32 cellular contexts compared by ENCODE assay signal in genomic region chr1:222097646-222098045, GRCh38.
DNase-seq lines count a peak whose midpoint lies in the region; ATAC-seq and TF ChIP-seq lines count a peak whose summit lies in the region.
"Had no signal": no experiment of that assay in that cellular context is flagged by ENCODE, and none has a peak within 500 bp of the region (broad histone marks: within the 10 kb centered on the region; RNA-seq: fewer than 3 reads in every experiment).

No MANE protein-coding gene starts in this region.

- H3K27ac Mint-ChIP-seq in T-helper 17 cell = no peak overlapping the region
- H3K27ac Mint-ChIP-seq: activated B cell treated with CpG ODN at 0.5 μM for 24 hours; activated naive CD8-positive, alpha-beta T cell treated with anti-CD3 and anti-CD28 coated beads for 36 hours; CD8-positive, alpha-beta T cell had no signal

- WGBS in thyroid gland, 2 donors = 47 to 52% methylated on average over 3 of the region's 3 CpGs

- TF ChIP-seq CTCF in colonic mucosa (IDR thresholded peaks at IDR 0.05) (no peak), thyroid gland (IDR thresholded peaks at IDR 0.05) (no peak)

- H3K4me1 ChIP-seq in colonic mucosa (no peaks in the 10 kb centered on the region), thyroid gland (peaks cover 0 to 3% of the 10 kb centered on the region in 2 donors)
- H3K4me1 ChIP-seq: gastrocnemius medialis had no signal

- H3K9me3 ChIP-seq in colonic mucosa = no peaks in the 10 kb centered on the region
- no peaks in the 10 kb centered on the region for H3K9me3 ChIP-seq in thyroid gland
- no peaks in the 10 kb centered on the region for H3K9me3 ChIP-seq in T-helper 17 cell (ENCODE audit: control insufficient read depth, low read length, poor library complexity, severe bottlenecking)
- H3K9me3 ChIP-seq: gastrocnemius medialis had no signal

- DNase-seq in Right ventricle myocardium superior = no peak
- DNase-seq in Right ventricle myocardium inferior (ENCODE audit: missing footprints) = no peak
- DNase-seq in colonic mucosa = peak; percentile 21
- peak; percentile 60 for DNase-seq in kidney tubule cell (ENCODE audit: low spot score)
- peak; percentile 37 to 60 for DNase-seq in thyroid gland
- DNase-seq in T-helper 17 cell = no peak
- DNase-seq in NCI-H1694 (lab: John Stamatoyannopoulos, UW) = no peak
- DNase-seq: activated B cell treated with CpG ODN at 0.5 μM for 24 hours; activated CD4-positive, alpha-beta T cell treated with anti-CD3 and anti-CD28 coated beads, Interleukin-2, amount 50 U/mL, for 1 hour; activated gamma-delta T cell; activated naive CD8-positive, alpha-beta T cell treated with anti-CD3 and anti-CD28 coated beads for 36 hours; activated T-cell treated with anti-CD3 and anti-CD28 coated beads, Interleukin-2, amount 50 U/mL, for 1 hour; AML-193; anterior cingulate cortex; CD8-positive, alpha-beta T cell; effector memory CD4-positive, alpha-beta T cell; gastrocnemius medialis; hippocampal formation; left cardiac atrium; NCI-H1417; NCI-H2081 treated with DMSO at 0.1 percent for 48 hours; NCI-H2227 treated with DMSO at 0.1 percent for 48 hours; NCI-H526 treated with DMSO at 0.1 percent for 48 hours; right cardiac atrium; RPMI8226; stimulated activated CD4-positive, alpha-beta T cell treated with anti-CD3 and anti-CD28 coated beads, Interleukin-1b, Interleukin-23, amount 100 ng/mL, for 48 hours; stimulated activated naive CD8-positive, alpha-beta T cell treated with anti-CD3 and anti-CD28 coated beads, Interleukin-15, Interleukin-2, amounts not matched to agents 100 U/mL and 50 U/mL, for 24 hours; T-helper 1 cell had no signal

- no peak for TF ChIP-seq POLR2A in thyroid gland (IDR thresholded peaks at IDR 0.05)

- peaks cover 24% of the 10 kb centered on the region for H3K27me3 Mint-ChIP-seq in T-helper 17 cell
- H3K27me3 Mint-ChIP-seq: activated naive CD8-positive, alpha-beta T cell treated with anti-CD3 and anti-CD28 coated beads for 36 hours had no signal

- H3K36me3 ChIP-seq in colonic mucosa (no peaks in the 10 kb centered on the region), thyroid gland (no peaks in the 10 kb centered on the region)
- H3K36me3 ChIP-seq: cardiac muscle cell, gastrocnemius medialis had no signal

- H3K36me3 Mint-ChIP-seq in T-helper 17 cell (ENCODE audit: low read depth) = no peaks in the 10 kb centered on the region
- H3K36me3 Mint-ChIP-seq: activated naive CD8-positive, alpha-beta T cell treated with anti-CD3 and anti-CD28 coated beads for 36 hours; CD8-positive, alpha-beta T cell had no signal

- peak; percentile 26 for ATAC-seq in Right ventricle myocardium superior (ENCODE audit: poor library complexity)
- ATAC-seq in Right ventricle myocardium inferior = no peak
- no peak for ATAC-seq in T-helper 17 cell
- no peak for ATAC-seq in GM18519 (IDR thresholded peaks at IDR 0.05; ENCODE audit: low FRiP score, unreplicated experiment)
- ATAC-seq: CD8-positive, alpha-beta T cell; gastrocnemius medialis; right cardiac atrium; stimulated activated naive CD8-positive, alpha-beta T cell treated with anti-CD3 and anti-CD28 coated beads, Interleukin-15, Interleukin-2, amounts not matched to agents 100 U/mL and 50 U/mL, for 24 hours had no signal

- H3K4me1 Mint-ChIP-seq in T-helper 17 cell = peaks cover 2% of the 10 kb centered on the region
- H3K4me1 Mint-ChIP-seq: activated B cell treated with CpG ODN at 0.5 μM for 24 hours had no signal

- no peak overlapping the region for H3K4me3 Mint-ChIP-seq in T-helper 17 cell
- H3K4me3 Mint-ChIP-seq: activated B cell treated with CpG ODN at 0.5 μM for 24 hours; activated naive CD8-positive, alpha-beta T cell treated with anti-CD3 and anti-CD28 coated beads for 36 hours; CD8-positive, alpha-beta T cell had no signal

- H3K27ac ChIP-seq in colonic mucosa = no peak overlapping the region
- H3K27ac ChIP-seq in thyroid gland = no peak overlapping the region
- H3K27ac ChIP-seq: cardiac muscle cell, gastrocnemius medialis, HL-60, KMS-11 had no signal

- H3K4me3 ChIP-seq in colonic mucosa (no peak overlapping the region), thyroid gland (replicated peaks in 1 of 3) (no peak overlapping the region)
- H3K4me3 ChIP-seq: cardiac muscle cell, gastrocnemius medialis had no signal

- no peaks in the 10 kb centered on the region for H3K27me3 ChIP-seq in colonic mucosa
- H3K27me3 ChIP-seq in thyroid gland = no peaks in the 10 kb centered on the region
- H3K27me3 ChIP-seq: cardiac muscle cell, gastrocnemius medialis had no signal

- H3K9ac ChIP-seq in colonic mucosa (ENCODE audit: low read depth in 2 of 2, low read length in 2 of 2) = no peak overlapping the region
- H3K9ac ChIP-seq: KMS-11 had no signal

- intact Hi-C loops in Right ventricle myocardium superior (cut with DNase I) = loop anchor here (10.0 kb wide), 1 partner anchor 357 kb away; no protein-coding TSS in a partner anchor
- intact Hi-C loops in Right ventricle myocardium inferior (cut with DNase I) = loop anchor here (2.0 kb wide), 1 partner anchor 357 kb away; no protein-coding TSS in a partner anchor
- intact Hi-C loops in colonic mucosa (cut with DNase I) = loop anchor here (5.0 kb wide), 2 partner anchors 70 to 355 kb away; no protein-coding TSS in a partner anchor
- intact Hi-C loops in thyroid gland (cut with DNase I) = no loop called here

Comparison
In these comparisons a context has a peak if more than half of its experiments do, and no peak if none do; other contexts are left out.
1. DNase-seq: peak in colonic mucosa (single experiment), kidney tubule cell (single experiment) and thyroid gland (2 of 2); none in Right ventricle myocardium superior (single experiment), Right ventricle myocardium inferior (single experiment), T-helper 17 cell (0 of 3) and NCI-H1694 (single experiment).